8 cellular contexts compared by ENCODE assay signal in the genomic region with DNA sequence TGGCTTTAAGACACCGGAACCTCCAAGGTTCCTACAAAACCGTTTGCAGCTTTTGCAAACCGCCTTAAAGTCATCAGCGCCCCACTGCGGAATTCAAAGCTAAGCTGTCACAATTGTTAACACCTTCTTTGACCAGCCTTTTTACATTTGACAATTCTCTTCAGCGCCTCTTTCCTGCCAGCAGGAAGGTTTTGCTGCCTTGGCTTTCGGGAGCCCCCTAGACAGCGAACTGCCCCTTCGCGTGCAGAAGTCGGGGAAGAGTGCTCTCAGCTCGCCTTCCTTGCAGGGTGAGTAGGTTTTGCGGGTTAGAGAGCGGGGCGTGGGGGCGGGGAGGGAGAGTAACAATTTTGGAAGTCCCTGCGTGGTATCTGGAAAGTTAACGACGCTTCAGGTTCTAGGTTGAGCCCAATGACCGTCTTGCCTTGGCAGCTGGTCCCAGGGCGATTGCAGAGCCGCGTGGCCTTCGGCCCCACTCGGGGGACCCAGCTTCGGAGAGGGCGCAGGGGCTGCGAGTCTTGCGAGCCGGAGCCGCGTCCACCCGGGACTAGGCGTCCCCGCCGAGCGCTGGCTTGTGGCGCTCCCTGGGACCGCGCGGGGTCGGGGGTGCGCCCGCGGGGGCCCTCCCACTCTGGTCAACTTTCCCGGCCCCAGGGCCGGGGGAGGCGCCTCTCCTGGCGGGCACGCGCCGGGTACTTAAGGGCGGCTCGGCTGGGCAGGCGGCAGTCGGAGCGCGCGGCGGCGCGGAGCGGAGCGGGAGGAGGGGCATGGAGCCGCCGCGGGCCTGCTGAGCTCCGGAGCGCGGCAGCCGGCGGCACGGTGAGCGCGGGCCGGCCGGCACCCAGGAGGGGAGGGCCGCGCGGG. TPM values are rescaled to one million over a fixed set of nuclear protein-coding genes. Genes with fewer than 3 reads are reported as not detected.
A peak's percentile ranks its signal among the peaks of the same experiment; 100 is the strongest.
DNase-seq lines count a peak whose midpoint lies in the region; ATAC-seq and TF ChIP-seq lines count a peak whose summit lies in the region.

A gene with protein sequence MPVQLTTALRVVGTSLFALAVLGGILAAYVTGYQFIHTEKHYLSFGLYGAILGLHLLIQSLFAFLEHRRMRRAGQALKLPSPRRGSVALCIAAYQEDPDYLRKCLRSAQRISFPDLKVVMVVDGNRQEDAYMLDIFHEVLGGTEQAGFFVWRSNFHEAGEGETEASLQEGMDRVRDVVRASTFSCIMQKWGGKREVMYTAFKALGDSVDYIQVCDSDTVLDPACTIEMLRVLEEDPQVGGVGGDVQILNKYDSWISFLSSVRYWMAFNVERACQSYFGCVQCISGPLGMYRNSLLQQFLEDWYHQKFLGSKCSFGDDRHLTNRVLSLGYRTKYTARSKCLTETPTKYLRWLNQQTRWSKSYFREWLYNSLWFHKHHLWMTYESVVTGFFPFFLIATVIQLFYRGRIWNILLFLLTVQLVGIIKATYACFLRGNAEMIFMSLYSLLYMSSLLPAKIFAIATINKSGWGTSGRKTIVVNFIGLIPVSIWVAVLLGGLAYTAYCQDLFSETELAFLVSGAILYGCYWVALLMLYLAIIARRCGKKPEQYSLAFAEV (plus strand): TSS at position 153 of the 861 bp plus-strand sequence. CDS start 3,743 bp downstream, outside the sequence.

- peak within 1 kb of the TSS; percentile 49 to 94 (median 82) for H3K4me3 Mint-ChIP-seq in IgD-negative memory B cell

- no peaks in the 10 kb centered on the region for H3K9me3 Mint-ChIP-seq in IgD-negative memory B cell

- TF ChIP-seq CTCF in choroid plexus epithelial cell (conservative IDR thresholded peaks at IDR 0.05; ENCODE audit: low read depth, low read length), result peak; percentile 52

- peak within 1 kb of the TSS; percentile 60 for H3K4me3 ChIP-seq in choroid plexus epithelial cell (ENCODE audit: low read depth, low read length)

- H3K4me1 Mint-ChIP-seq in IgD-negative memory B cell, result peaks cover 0 to 13% (median 10%) of the 10 kb centered on the region in 3 donors

- H3K27ac Mint-ChIP-seq in IgD-negative memory B cell, result no peak within 1 kb of the TSS

- peaks cover 10% of the 10 kb centered on the region for H3K36me3 Mint-ChIP-seq in IgD-negative memory B cell

- peak; percentile 57 for DNase-seq in NCI-H510A treated with DMSO at 0.1 percent for 48 hours (lab: John Stamatoyannopoulos, UW)
- no peak for DNase-seq in NCI-H510A (lab: John Stamatoyannopoulos, UW)
- DNase-seq in SKM-1 (lab: John Stamatoyannopoulos, UW; ENCODE audit: unreplicated experiment), result peak; percentile 22
- DNase-seq in choroid plexus epithelial cell (ENCODE audit: low read depth), result peak; percentile 80
- peak; percentile 82 for DNase-seq in kidney tubule cell (ENCODE audit: low spot score)
- DNase-seq in stimulated activated CD4-positive, alpha-beta T cell treated with anti-CD3 and anti-CD28 coated beads, Interleukin-15, amount 100 ng/mL, for 24 hours, result peak; percentile 61

- peaks cover 41% of the 10 kb centered on the region for H3K27me3 Mint-ChIP-seq in IgD-negative memory B cell

- no peak for ATAC-seq in GM19328 (IDR thresholded peaks at IDR 0.05; ENCODE audit: unreplicated experiment)

RNA-seq across cellular contexts. Expression of the gene that starts here (rescaled TPM):
- polyA plus RNA-seq in IgD-negative memory B cell, result 0.09 TPM
